22 cellular contexts compared by ENCODE assay signal in genomic region chr7:87872356-87872755, GRCh38.
"Had no signal": no experiment of that assay in that cellular context is flagged by ENCODE, and none has a peak within 500 bp of the region (broad histone marks: within the 10 kb centered on the region; RNA-seq: fewer than 3 reads in every experiment).

No MANE protein-coding gene starts in this region.

- H3K27me3 Mint-ChIP-seq: effector memory CD8-positive, alpha-beta T cell; naive thymus-derived CD4-positive, alpha-beta T cell; stimulated activated naive B cell treated with anti-CD40 and anti-IgM and Interleukin-4, amounts not matched to agents 10 μg/mL and 1 μg/mL and 100 μg/mL, for 72 hours had no signal

- H3K27ac Mint-ChIP-seq: effector memory CD8-positive, alpha-beta T cell; nephron progenitor cell; stimulated activated naive B cell treated with anti-CD40 and anti-IgM and Interleukin-4, amounts not matched to agents 10 μg/mL and 1 μg/mL and 100 μg/mL, for 72 hours had no signal

- H3K9me3 ChIP-seq: thoracic aorta had no signal

- H3K9me3 Mint-ChIP-seq: effector memory CD8-positive, alpha-beta T cell had no signal

- H3K36me3 ChIP-seq: thoracic aorta had no signal

- H3K4me3 ChIP-seq: hepatocyte, lung, spleen, stomach, thoracic aorta, transverse colon had no signal

- H3K27ac ChIP-seq: foreskin keratinocyte, hepatocyte, stomach, thoracic aorta, transverse colon had no signal

- H3K4me2 ChIP-seq: hepatocyte had no signal

- DNase-seq: cortex of kidney; effector memory CD8-positive, alpha-beta T cell; erythroblast; foreskin keratinocyte; head of caudate nucleus; left colon; left ventricle myocardium superior; naive thymus-derived CD4-positive, alpha-beta T cell; nephron progenitor cell; posterior cingulate gyrus; spleen; stimulated activated CD4-positive, alpha-beta T cell treated with anti-CD3 and anti-CD28 coated beads, Interleukin-15, amount 100 ng/mL, for 24 hours; stimulated activated CD4-positive, alpha-beta T cell treated with anti-CD3 and anti-CD28 coated beads, Interleukin-1b, Interleukin-23, amount 100 ng/mL, for 48 hours; stimulated activated CD4-positive, alpha-beta T cell treated with anti-CD3 and anti-CD28 coated beads, Interleukin-4, amount 100 ng/mL, for 24 hours; stimulated activated naive B cell treated with anti-CD40 and anti-IgM and Interleukin-4, amounts not matched to agents 10 μg/mL and 1 μg/mL and 100 μg/mL, for 72 hours; stomach; substantia nigra; transverse colon had no signal

- H2AFZ ChIP-seq: hepatocyte had no signal

- H3K4me3 Mint-ChIP-seq: effector memory CD8-positive, alpha-beta T cell; nephron progenitor cell; stimulated activated naive B cell treated with anti-CD40 and anti-IgM and Interleukin-4, amounts not matched to agents 10 μg/mL and 1 μg/mL and 100 μg/mL, for 72 hours had no signal

- H3K27me3 ChIP-seq: foreskin keratinocyte, hepatocyte, spleen, stomach, transverse colon had no signal

- ATAC-seq: effector memory CD8-positive, alpha-beta T cell; foreskin keratinocyte; left colon; left ventricle myocardium superior; naive thymus-derived CD4-positive, alpha-beta T cell; sciatic nerve; stimulated activated naive B cell treated with anti-CD40 and anti-IgM and Interleukin-4, amounts not matched to agents 10 μg/mL and 1 μg/mL and 100 μg/mL, for 72 hours had no signal
